ENCODE assay signal across 17 cellular contexts in the genomic region with DNA sequence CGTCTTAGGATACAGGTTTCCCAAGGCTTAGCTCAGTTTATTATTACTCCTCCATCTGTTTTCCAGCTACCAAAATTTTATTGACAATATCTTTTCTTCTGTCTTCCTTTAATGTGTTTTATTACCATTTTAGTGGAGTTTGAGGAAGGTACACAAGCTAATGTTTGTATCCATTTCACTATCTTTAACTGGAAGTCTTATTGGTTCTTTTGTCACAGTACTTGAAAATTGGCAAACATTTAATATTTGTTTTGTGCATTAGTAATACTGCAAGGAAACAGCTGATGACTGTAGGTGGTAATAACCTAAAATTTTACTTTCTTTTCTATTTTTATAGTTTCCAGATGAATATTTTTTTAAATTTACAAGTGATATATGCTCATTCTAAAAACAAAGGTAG.
DNase-seq lines count a peak whose midpoint lies in the region; ATAC-seq, FAIRE-seq and TF ChIP-seq lines count a peak whose summit lies in the region.
"Had no signal": no experiment of that assay in that cellular context is flagged by ENCODE, and none has a peak within 500 bp of the region (broad histone marks: within the 10 kb centered on the region; RNA-seq: fewer than 3 reads in every experiment).

No MANE protein-coding gene starts in this region.

- no peak for ATAC-seq in stimulated activated naive CD8-positive, alpha-beta T cell treated with anti-CD3 and anti-CD28 coated beads, Interleukin-15, Interleukin-2, amounts not matched to agents 100 U/mL and 50 U/mL, for 24 hours
- no peak for ATAC-seq in activated CD4-positive, CD25-positive, alpha-beta regulatory T cell treated with anti-CD3 and anti-CD28 coated beads, Interleukin-2, amount 50 U/mL, for 24 hours
- ATAC-seq: A549, HepG2 had no signal

- H3K4me3 ChIP-seq in LNCaP clone FGC (ENCODE audit: low read depth, low read length), result no peak overlapping the region
- H3K4me3 ChIP-seq: A549, GM23248, HAP-1 had no signal

- no peaks in the 10 kb centered on the region for H3K27me3 Mint-ChIP-seq in stimulated activated naive CD8-positive, alpha-beta T cell treated with anti-CD3 and anti-CD28 coated beads, Interleukin-15, Interleukin-2, amounts not matched to agents 100 ng/mL and 50 ng/mL, for 24 hours
- H3K27me3 Mint-ChIP-seq: CD4-positive, alpha-beta T cell; IgD-negative memory B cell had no signal

- no peak for DNase-seq in stimulated activated naive CD8-positive, alpha-beta T cell treated with anti-CD3 and anti-CD28 coated beads, Interleukin-15, Interleukin-2, amounts not matched to agents 100 U/mL and 50 U/mL, for 24 hours
- peak; percentile 66 for DNase-seq in LNCaP clone FGC (ENCODE audit: low read depth)
- no peak for DNase-seq in NCI-H69 (lab: John Stamatoyannopoulos, UW)
- DNase-seq: AML-193; Caco-2; CD4-positive, alpha-beta T cell; GM23248 had no signal

- no peaks in the 10 kb centered on the region for H3K9me3 Mint-ChIP-seq in stimulated activated naive CD8-positive, alpha-beta T cell treated with anti-CD3 and anti-CD28 coated beads, Interleukin-15, Interleukin-2, amounts not matched to agents 100 ng/mL and 50 ng/mL, for 24 hours
- H3K9me3 Mint-ChIP-seq: CD4-positive, alpha-beta T cell; IgD-negative memory B cell had no signal

- no peak overlapping the region for H3K4me3 Mint-ChIP-seq in stimulated activated naive CD8-positive, alpha-beta T cell treated with anti-CD3 and anti-CD28 coated beads, Interleukin-15, Interleukin-2, amounts not matched to agents 100 ng/mL and 50 ng/mL, for 24 hours
- H3K4me3 Mint-ChIP-seq: CD4-positive, alpha-beta T cell; IgD-negative memory B cell had no signal

- H3K4me1 Mint-ChIP-seq in stimulated activated naive CD8-positive, alpha-beta T cell treated with anti-CD3 and anti-CD28 coated beads, Interleukin-15, Interleukin-2, amounts not matched to agents 100 ng/mL and 50 ng/mL, for 24 hours (ENCODE audit: low read depth), result no peaks in the 10 kb centered on the region
- H3K4me1 Mint-ChIP-seq: IgD-negative memory B cell had no signal

- H3K36me3 Mint-ChIP-seq in stimulated activated naive CD8-positive, alpha-beta T cell treated with anti-CD3 and anti-CD28 coated beads, Interleukin-15, Interleukin-2, amounts not matched to agents 100 ng/mL and 50 ng/mL, for 24 hours (ENCODE audit: low read depth), result peaks cover 65% of the 10 kb centered on the region

- H3K27ac Mint-ChIP-seq in stimulated activated naive CD8-positive, alpha-beta T cell treated with anti-CD3 and anti-CD28 coated beads, Interleukin-15, Interleukin-2, amounts not matched to agents 100 ng/mL and 50 ng/mL, for 24 hours, result peak overlapping the region; percentile 47
- H3K27ac Mint-ChIP-seq: CD4-positive, alpha-beta T cell; IgD-negative memory B cell had no signal

- no peak for TF ChIP-seq CTCF in LNCaP clone FGC (IDR thresholded peaks at IDR 0.05; ENCODE audit: control insufficient read depth, extremely low read depth, insufficient read depth)

- FAIRE-seq in islet of Langerhans (lab: Jason Lieb, UNC), result peak; percentile 38
- FAIRE-seq: A549, D721Med, GM12891, GM19239, HepG2 had no signal
